Comparison of ENCODE assay signal across 9 cellular contexts in the genomic region with DNA sequence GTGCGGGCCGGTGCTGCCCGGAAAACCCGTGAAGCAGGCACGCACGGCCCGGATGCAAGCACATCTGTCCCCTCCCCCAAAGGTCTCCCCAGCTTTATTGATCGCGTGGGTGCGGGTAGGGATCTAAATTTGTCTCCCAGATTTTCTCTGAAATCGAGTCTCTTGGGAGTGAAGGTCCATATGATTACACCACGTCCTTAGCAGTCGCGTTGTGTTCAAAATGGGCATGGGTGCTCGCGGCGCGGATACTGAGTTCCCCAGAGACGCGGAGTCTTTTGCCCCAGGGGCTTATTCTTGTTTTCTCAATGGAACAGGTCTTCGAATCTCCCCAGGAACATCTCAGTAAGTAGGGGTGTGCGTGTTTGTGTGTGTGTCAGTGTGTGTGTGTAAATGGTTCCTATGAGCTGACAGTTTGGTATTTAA. TPM values are rescaled to one million over a fixed set of nuclear protein-coding genes. Genes with fewer than 3 reads are reported as not detected.
DNase-seq lines count a peak whose midpoint lies in the region; ATAC-seq, FAIRE-seq and TF ChIP-seq lines count a peak whose summit lies in the region.
"Had no signal": no experiment of that assay in that cellular context is flagged by ENCODE, and none has a peak within 500 bp of the region (broad histone marks: within the 10 kb centered on the region; RNA-seq: fewer than 3 reads in every experiment).

No MANE protein-coding gene starts in this region.

- 2% methylated on average over 16 of the region's 22 CpGs for WGBS in mammary epithelial cell (ENCODE audit: low coverage, missing lambda C conversion rate)

- peaks cover 1% of the 10 kb centered on the region for H3K27me3 Mint-ChIP-seq in IgD-negative memory B cell

- peak overlapping the region; percentile 95 for H3K4me2 ChIP-seq in mammary epithelial cell (ENCODE audit: insufficient read depth, low read depth, low read length)

- intact Hi-C loops in mammary epithelial cell (cut with micrococcal nuclease): loop anchor here (10.0 kb wide), 1 partner anchor 322 kb away; a partner anchor contains a TSS

- H4K20me1 ChIP-seq in mammary epithelial cell (ENCODE audit: insufficient read depth, low read length): no peaks in the 10 kb centered on the region

- dilution Hi-C loops in mammary epithelial cell (cut with HindIII; ENCODE audit: low sequenced_read_pairs): no loop called here

- peak overlapping the region; percentile 100 for H2AFZ ChIP-seq in mammary epithelial cell (ENCODE audit: low read depth, low read length)

- no TSS peak for BruUV-seq in mammary epithelial cell (replicated peaks; lab: Mats Ljungman, UMichigan)

- peak overlapping the region; percentile 59 for H3K9ac ChIP-seq in mammary epithelial cell (ENCODE audit: insufficient read depth, low read length)
- peak overlapping the region; percentile 79 for H3K9ac ChIP-seq in mucosa of stomach (ENCODE audit: low read length)

- DNase-seq in DMS79 treated with DMSO at 0.1 percent for 48 hours (lab: John Stamatoyannopoulos, UW): peak; percentile 40
- no peak for DNase-seq in mammary epithelial cell
- no peak for DNase-seq in AML-193 (lab: John Stamatoyannopoulos, UW)
- DNase-seq in urothelium cell line (ENCODE audit: low spot score): no peak
- no peak for DNase-seq in SW 1271 (lab: John Stamatoyannopoulos, UW)

- peak overlapping the region; percentile 78 to 97 (median 92) for H3K4me3 Mint-ChIP-seq in IgD-negative memory B cell

- no peaks in the 10 kb centered on the region for H3K36me3 ChIP-seq in mammary epithelial cell (ENCODE audit: insufficient read depth, low read length)
- no peaks in the 10 kb centered on the region for H3K36me3 ChIP-seq in mucosa of stomach (ENCODE audit: control insufficient read depth, insufficient read depth, low read length)

- ATAC-seq in GM19463 (IDR thresholded peaks at IDR 0.05; ENCODE audit: unreplicated experiment): no peak

- H3K9me3 ChIP-seq in mammary epithelial cell (replicated peaks; ENCODE audit: insufficient read depth, low read length) (no peaks in the 10 kb centered on the region), mucosa of stomach (ENCODE audit: control insufficient read depth, low read length) (no peaks in the 10 kb centered on the region)

- H3K4me1 ChIP-seq in mammary epithelial cell (ENCODE audit: insufficient read depth, low read length) (peaks cover 22% of the 10 kb centered on the region), mucosa of stomach (ENCODE audit: control insufficient read depth, insufficient read depth, low read length) (peaks cover 10% of the 10 kb centered on the region)

- no peaks in the 10 kb centered on the region for H3K36me3 Mint-ChIP-seq in IgD-negative memory B cell

- no peaks in the 10 kb centered on the region for H3K9me3 Mint-ChIP-seq in IgD-negative memory B cell

- H3K79me2 ChIP-seq in mammary epithelial cell (ENCODE audit: insufficient read depth, low read length): peaks cover 29% of the 10 kb centered on the region

- in situ Hi-C loops in mammary epithelial cell (cut with MboI; ENCODE audit: low sequenced_read_pairs in 2 of 2): no loop called here

- TF ChIP-seq CTCF in mammary epithelial cell (conservative IDR thresholded peaks at IDR 0.05 in 1 of 2, IDR thresholded peaks at IDR 0.05 in 1 of 2; ENCODE audit: extremely low read depth in 1 of 2, insufficient read depth in 1 of 2, low read depth in 1 of 2, low read length in 2 of 2): no peak

- FAIRE-seq in urothelium cell line (lab: Jason Lieb, UNC): no peak

- CTCF ChIA-PET in mammary epithelial cell (lab: Charles Lee; ENCODE audit: low non-redundant PET): interaction anchor here (0.8 kb wide), 1 partner anchor 1192 kb away, joined by 4 read pairs; no protein-coding TSS in a partner anchor

- H3K27ac ChIP-seq in mammary epithelial cell (ENCODE audit: insufficient read depth, low read depth, low read length): peak overlapping the region; percentile 37

- no peaks in the 10 kb centered on the region for H3K27me3 ChIP-seq in mammary epithelial cell (ENCODE audit: insufficient read depth, low read length)
- H3K27me3 ChIP-seq in mucosa of stomach (ENCODE audit: control insufficient read depth, insufficient read depth, low read length): no peaks in the 10 kb centered on the region

- H3K4me1 Mint-ChIP-seq in IgD-negative memory B cell: peaks cover 20 to 37% (median 33%) of the 10 kb centered on the region in 3 donors

- H3K4me3 ChIP-seq in mammary epithelial cell (replicated peaks in 1 of 3; ENCODE audit: insufficient read depth in 1 of 3, low read depth in 2 of 3, low read length in 3 of 3) (peak overlapping the region; percentile 31 to 57 (median 45)), mucosa of stomach (ENCODE audit: low read length) (peak overlapping the region; percentile 25)

- H3K27ac Mint-ChIP-seq in IgD-negative memory B cell: peak overlapping the region; percentile 95 to 99 (median 97)

RNA-seq across cellular contexts. Expression of a gene that starts 2.8 kb away (rescaled TPM):
- polyA plus RNA-seq in IgD-negative memory B cell: 37.2 TPM
- 10 to 100 TPM; 27.1 to 27.5 TPM for total RNA-seq in mammary epithelial cell
- polyA plus RNA-seq in mammary epithelial cell: 6.1 TPM
- polyA minus RNA-seq in mammary epithelial cell: 14.6 TPM

RNA-seq across cellular contexts. Expression of a gene that starts 57.6 kb away (rescaled TPM):
- polyA plus RNA-seq in IgD-negative memory B cell (not detected), mammary epithelial cell (not detected)
- total RNA-seq in mammary epithelial cell: not detected
- polyA minus RNA-seq in mammary epithelial cell: not detected
- total RNA-seq: pulmonary artery endothelial cell had no signal
